In genomic region chr14:55807536-55807935, GRCh38 we compare ENCODE assay signal across 9 cellular contexts.
DNase-seq lines count a peak whose midpoint lies in the region; ATAC-seq, FAIRE-seq and TF ChIP-seq lines count a peak whose summit lies in the region.
"Had no signal": no experiment of that assay in that cellular context is flagged by ENCODE, and none has a peak within 500 bp of the region (broad histone marks: within the 10 kb centered on the region; RNA-seq: fewer than 3 reads in every experiment).

No MANE protein-coding gene starts in this region.

- ATAC-seq in GM18498 (IDR thresholded peaks at IDR 0.05; ENCODE audit: unreplicated experiment): peak; percentile 14
- ATAC-seq in activated CD8-positive, alpha-beta T cell treated with anti-CD3 and anti-CD28 coated beads, Interleukin-2, amount 10 ng/mL, durations not matched to agents 7 days and 5 days: peak; percentile 46
- ATAC-seq in GM21737 (IDR thresholded peaks at IDR 0.05; ENCODE audit: unreplicated experiment): no peak

- H3K27ac ChIP-seq in BLaER1 treated with 17β-estradiol and CSF1 and Interleukin-3, amounts not matched to agents 10 nM and 100 nM: peak overlapping the region in 3 of 11 experiments; percentile 9 to 28 (median 20); a peak in 2 of 22 replicates
- peak overlapping the region; percentile 3 to 6 for H3K27ac ChIP-seq in kidney (ENCODE audit: low read depth in 2 of 2, low read length in 2 of 2)
- H3K27ac ChIP-seq: tibial artery had no signal

- CTCF ChIA-PET in activated CD8-positive, alpha-beta T cell treated with anti-CD3 and anti-CD28 coated beads, Interleukin-2, amount 10 ng/mL, durations not matched to agents 7 days and 5 days (lab: Charles Lee): interaction anchor here (0.8 kb wide), 1 partner anchor 310 kb away, joined by 3 read pairs; the partner anchor contains the start of gene PELI2

- H3K9me3 Mint-ChIP-seq in activated CD8-positive, alpha-beta T cell treated with anti-CD3 and anti-CD28 coated beads, Interleukin-2, amount 10 ng/mL, durations not matched to agents 7 days and 5 days (ENCODE audit: insufficient read depth): no peaks in the 10 kb centered on the region

- H3K27me3 ChIP-seq in BLaER1 treated with 17β-estradiol and CSF1 and Interleukin-3, amounts not matched to agents 10 nM and 100 nM: no peaks in the 10 kb centered on the region
- H3K27me3 ChIP-seq: tibial artery had no signal

- peaks cover 7% of the 10 kb centered on the region for H3K27me3 Mint-ChIP-seq in activated CD8-positive, alpha-beta T cell treated with anti-CD3 and anti-CD28 coated beads, Interleukin-2, amount 10 ng/mL, durations not matched to agents 7 days and 5 days (ENCODE audit: low read depth)

- no peak overlapping the region for H3K9ac ChIP-seq in BLaER1 treated with 17β-estradiol and CSF1 and Interleukin-3, amounts not matched to agents 10 nM and 100 nM
- H3K9ac ChIP-seq in kidney (ENCODE audit: low read length in 2 of 2): no peak overlapping the region

- H3K36me3 Mint-ChIP-seq in activated CD8-positive, alpha-beta T cell treated with anti-CD3 and anti-CD28 coated beads, Interleukin-2, amount 10 ng/mL, durations not matched to agents 7 days and 5 days (ENCODE audit: low read depth): peaks cover 11% of the 10 kb centered on the region

- peaks cover 40% of the 10 kb centered on the region for H3K4me1 Mint-ChIP-seq in activated CD8-positive, alpha-beta T cell treated with anti-CD3 and anti-CD28 coated beads, Interleukin-2, amount 10 ng/mL, durations not matched to agents 7 days and 5 days (ENCODE audit: low read depth)

- peak overlapping the region; percentile 22 for H3K4me3 Mint-ChIP-seq in activated CD8-positive, alpha-beta T cell treated with anti-CD3 and anti-CD28 coated beads, Interleukin-2, amount 10 ng/mL, durations not matched to agents 7 days and 5 days

- no peaks in the 10 kb centered on the region for H3K36me3 ChIP-seq in BLaER1 treated with 17β-estradiol and CSF1 and Interleukin-3, amounts not matched to agents 10 nM and 100 nM
- no peaks in the 10 kb centered on the region for H3K36me3 ChIP-seq in kidney (ENCODE audit: control insufficient read depth in 1 of 2, insufficient read depth in 2 of 2, low read length in 2 of 2)
- H3K36me3 ChIP-seq: tibial artery had no signal

- FAIRE-seq in kidney (lab: Jason Lieb, UNC): no peak

- H3K4me1 ChIP-seq in BLaER1 treated with 17β-estradiol and CSF1 and Interleukin-3, amounts not matched to agents 10 nM and 100 nM: peaks cover 11 to 30% (median 13%) of the 10 kb centered on the region in 10 experiments
- peaks cover 8 to 9% of the 10 kb centered on the region in 2 donors for H3K4me1 ChIP-seq in kidney (ENCODE audit: control insufficient read depth in 1 of 2, insufficient read depth in 1 of 2, low read depth in 1 of 2, low read length in 2 of 2)

- no peak for DNase-seq in activated CD8-positive, alpha-beta T cell treated with anti-CD3 and anti-CD28 coated beads, Interleukin-2, amount 10 ng/mL, durations not matched to agents 7 days and 5 days
- DNase-seq in kidney (no peak), SIG-M5 treated with dmso at 0.1 percent for 504 hours (lab: John Stamatoyannopoulos, UW; ENCODE audit: unreplicated experiment) (no peak), posterior vena cava (ENCODE audit: low spot score) (no peak), Kasumi-1 (lab: John Stamatoyannopoulos, UW) (no peak)

- intact Hi-C loops in kidney (cut with DNase I) (no loop called here), posterior vena cava (cut with DNase I) (no loop called here)

- H3K9me3 ChIP-seq in BLaER1 treated with 17β-estradiol and CSF1 and Interleukin-3, amounts not matched to agents 10 nM and 100 nM (replicated peaks in 1 of 11): peaks cover under 1 to 28% (median 18%) of the 10 kb centered on the region in 11 experiments; a peak in 17 of 22 replicates
- no peaks in the 10 kb centered on the region for H3K9me3 ChIP-seq in kidney (ENCODE audit: control insufficient read depth in 1 of 2, low read length in 2 of 2)
- H3K9me3 ChIP-seq: tibial artery had no signal

- H3K4me3 ChIP-seq in BLaER1 treated with 17β-estradiol and CSF1 and Interleukin-3, amounts not matched to agents 10 nM and 100 nM: no peak overlapping the region
- no peak overlapping the region for H3K4me3 ChIP-seq in kidney (ENCODE audit: low read length in 2 of 2)
- H3K4me3 ChIP-seq: tibial artery had no signal

- H3K4me2 ChIP-seq in BLaER1 treated with 17β-estradiol and CSF1 and Interleukin-3, amounts not matched to agents 10 nM and 100 nM: peak overlapping the region; percentile 21 to 60 (median 47); a peak in 18 of 22 replicates

- no peak for TF ChIP-seq CTCF in kidney (IDR thresholded peaks at IDR 0.05; ENCODE audit: borderline replicate concordance, extremely low read depth, insufficient read depth)

- H4K20me1 ChIP-seq in BLaER1 treated with 17β-estradiol and CSF1 and Interleukin-3, amounts not matched to agents 10 nM and 100 nM: no peaks in the 10 kb centered on the region

- H3K27ac Mint-ChIP-seq in activated CD8-positive, alpha-beta T cell treated with anti-CD3 and anti-CD28 coated beads, Interleukin-2, amount 10 ng/mL, durations not matched to agents 7 days and 5 days: peak overlapping the region; percentile 89

- POLR2A ChIA-PET in activated CD8-positive, alpha-beta T cell treated with anti-CD3 and anti-CD28 coated beads, Interleukin-2, amount 10 ng/mL, durations not matched to agents 7 days and 5 days (lab: Charles Lee): no interaction called here
